ENCODE assay signal across 9 cellular contexts in genomic region chr1:153956997-153957715, GRCh38. TPM values are rescaled to one million over a fixed set of nuclear protein-coding genes. Genes with fewer than 3 reads are reported as not detected.
A peak's percentile ranks its signal among the peaks of the same experiment; 100 is the strongest.
DNase-seq lines count a peak whose midpoint lies in the region; ATAC-seq and TF ChIP-seq lines count a peak whose summit lies in the region.
"Had no signal": no experiment of that assay in that cellular context is flagged by ENCODE, and none has a peak within 500 bp of the region (broad histone marks: within the 10 kb centered on the region; RNA-seq: fewer than 3 reads in every experiment).

No MANE protein-coding gene starts in this region.

- H3K9me3 ChIP-seq in CD4-positive, alpha-beta T cell (ENCODE audit: control insufficient read depth, low read length) = no peaks in the 10 kb centered on the region
- H3K9me3 ChIP-seq in PC-9 (ENCODE audit: insufficient read depth, low read depth) = no peaks in the 10 kb centered on the region
- H3K9me3 ChIP-seq in osteoblast (ENCODE audit: low read depth, low read length) = no peaks in the 10 kb centered on the region

- H3K27me3 Mint-ChIP-seq in CD4-positive, alpha-beta T cell = no peaks in the 10 kb centered on the region

- intact Hi-C loops in CD4-positive, alpha-beta T cell (cut with DNase I, micrococcal nuclease) = loop anchor here in 1 of 2 experiments (5.0 kb wide), 1 partner anchor 35 kb away; the partner anchor contains the start of gene GATAD2B
- intact Hi-C loops in PC-9 (cut with micrococcal nuclease; ENCODE audit: unreplicated experiment) = no loop called here

- H3K36me3 Mint-ChIP-seq in CD4-positive, alpha-beta T cell (ENCODE audit: low read depth) = peaks cover 51% of the 10 kb centered on the region

- DNase-seq in CD4-positive, alpha-beta T cell = no peak
- DNase-seq in PC-9 (no peak), epithelial cell of prostate (ENCODE audit: low read depth, low spot score) (no peak), osteoblast (ENCODE audit: insufficient read length, low spot score, missing footprints) (peak; percentile 68), NCI-H2029 treated with DMSO at 0.1 percent for 48 hours (lab: John Stamatoyannopoulos, UW) (no peak), DMS153 (lab: John Stamatoyannopoulos, UW) (no peak)
- DNase-seq in stimulated activated CD4-positive, alpha-beta T cell treated with anti-CD3 and anti-CD28 coated beads, Interleukin-1b, Interleukin-23, amount 100 ng/mL, for 48 hours = no peak
- DNase-seq: NCI-H524 treated with DMSO at 0.1 percent for 48 hours had no signal

- H3K79me2 ChIP-seq in PC-9 (ENCODE audit: low read depth) (peaks cover 65% of the 10 kb centered on the region), osteoblast (ENCODE audit: insufficient read depth, low read length) (peaks cover 59% of the 10 kb centered on the region)

- peaks cover 58% of the 10 kb centered on the region for H3K4me1 Mint-ChIP-seq in CD4-positive, alpha-beta T cell (ENCODE audit: low read depth)

- TF ChIP-seq CTCF in CD4-positive, alpha-beta T cell (IDR thresholded peaks at IDR 0.05) = no peak
- TF ChIP-seq CTCF in PC-9 (conservative IDR thresholded peaks at IDR 0.05) (no peak), osteoblast (IDR thresholded peaks at IDR 0.05; ENCODE audit: extremely low read depth, low read depth, low read length) (no peak)

- H3K4me2 ChIP-seq in PC-9 (peak overlapping the region; percentile 87), osteoblast (ENCODE audit: insufficient read depth, low read length) (peak overlapping the region; percentile 88)

- H4K20me1 ChIP-seq in PC-9 (ENCODE audit: insufficient read depth) (peaks cover 28% of the 10 kb centered on the region), osteoblast (ENCODE audit: insufficient read depth, low read length) (peaks cover 45% of the 10 kb centered on the region)

- H3K4me3 ChIP-seq in PC-9 (peak overlapping the region; percentile 67), osteoblast (ENCODE audit: insufficient read depth, low read length) (peak overlapping the region; percentile 96)

- peak overlapping the region; percentile 89 for H3K27ac Mint-ChIP-seq in CD4-positive, alpha-beta T cell

- CTCF ChIA-PET in CD4-positive, alpha-beta T cell (lab: Charles Lee) = interaction anchor here (0.6 to 3.9 kb wide), 4 partner anchors 10 to 148 kb away, joined by 4 to 31 read pairs (median 22); partner anchors contain the start of genes CREB3L4, DENND4B and RAB13
- CTCF ChIA-PET in PC-9 (lab: Charles Lee) = interaction anchor here (1.7 kb wide), 1 partner anchor 10 kb away, joined by 4 read pairs; the partner anchor contains the start of gene DENND4B

- no peaks in the 10 kb centered on the region for H3K9me2 ChIP-seq in PC-9 (ENCODE audit: insufficient read depth)

- no TSS peak for BruUV-seq in PC-9 (replicated peaks; lab: Mats Ljungman, UMichigan)

- H3F3A ChIP-seq in PC-9 (ENCODE audit: insufficient read depth, low read depth) = peaks cover 28% of the 10 kb centered on the region

- H3K27me3 ChIP-seq in CD4-positive, alpha-beta T cell (ENCODE audit: control insufficient read depth, insufficient read depth, low read length) = no peaks in the 10 kb centered on the region
- H3K27me3 ChIP-seq in PC-9 (ENCODE audit: insufficient read depth, low read depth) (no peaks in the 10 kb centered on the region), osteoblast (ENCODE audit: insufficient read depth, low read length) (no peaks in the 10 kb centered on the region)

- H3K36me3 ChIP-seq in PC-9 (ENCODE audit: low read depth) = peaks cover 4% of the 10 kb centered on the region; the same call in 1 of the 2 replicates
- H3K36me3 ChIP-seq in osteoblast (ENCODE audit: insufficient read depth, low read length) = peaks cover 29% of the 10 kb centered on the region

- POLR2A ChIA-PET in CD4-positive, alpha-beta T cell (lab: Charles Lee) = interaction anchor here (0.6 to 5.0 kb wide), 10 partner anchors 8 to 174 kb away, joined by 3 to 85 read pairs (median 24); partner anchors contain the start of genes CREB3L4, DENND4B, GATAD2B and JTB
- POLR2A ChIA-PET in PC-9 (lab: Charles Lee; ENCODE audit: unreplicated experiment) = interaction anchor here (0.6 kb wide), 1 partner anchor 10 kb away, joined by 3 read pairs; the partner anchor contains the start of gene CREB3L4

- peaks cover 25% of the 10 kb centered on the region for H3K4me1 ChIP-seq in PC-9 (replicated peaks; ENCODE audit: insufficient read depth)
- H3K4me1 ChIP-seq in osteoblast (ENCODE audit: insufficient read depth, low read length) = peaks cover 21% of the 10 kb centered on the region

- H2AFZ ChIP-seq in PC-9 = peak overlapping the region; percentile 84
- H2AFZ ChIP-seq in osteoblast (ENCODE audit: low read length) = no peak overlapping the region

- peak overlapping the region; percentile 94 for H3K4me3 Mint-ChIP-seq in CD4-positive, alpha-beta T cell

- peak overlapping the region; percentile 91 for H3K27ac ChIP-seq in CD4-positive, alpha-beta T cell (ENCODE audit: low read depth, low read length)
- H3K27ac ChIP-seq in PC-9 (peak overlapping the region; percentile 28; the same call in 1 of the 2 replicates), epithelial cell of prostate (peak overlapping the region; percentile 83), osteoblast (ENCODE audit: low read depth, low read length) (peak overlapping the region; percentile 63)

- no peaks in the 10 kb centered on the region for H3K9me3 Mint-ChIP-seq in CD4-positive, alpha-beta T cell

- ATAC-seq in CD4-positive, alpha-beta T cell (ENCODE audit: poor library complexity) = no peak
- ATAC-seq in HG03520 (IDR thresholded peaks at IDR 0.05; ENCODE audit: unreplicated experiment) = no peak

RNA-seq across cellular contexts. Expression of gene CRTC2, which starts 1.3 kb away (rescaled TPM):
- 100 to 1,000 TPM; 147 to 152 TPM for total RNA-seq in CD4-positive, alpha-beta T cell
- total RNA-seq in PC-9 (2021) = 44.5 and 63.6 TPM in 2 replicates
- 4.7 and 6.8 TPM in 2 replicates for total RNA-seq in osteoblast

RNA-seq across cellular contexts. Expression of gene SLC39A1, which starts 6.2 kb away (rescaled TPM):
- total RNA-seq in CD4-positive, alpha-beta T cell = 1 to 10 TPM; 6.4 to 6.9 TPM
- 141 and 164 TPM in 2 replicates for total RNA-seq in PC-9 (2021)
- 96.3 and 99.0 TPM in 2 replicates for total RNA-seq in osteoblast

RNA-seq across cellular contexts. Expression of gene CREB3L4, which starts 10.5 kb away (rescaled TPM):
- total RNA-seq in CD4-positive, alpha-beta T cell = 1 to 10 TPM; 2.9 to 3.9 TPM
- 23.4 and 25.9 TPM in 2 replicates for total RNA-seq in PC-9 (2021)
- 7.2 and 8.8 TPM in 2 replicates for total RNA-seq in osteoblast

RNA-seq across cellular contexts. Expression of gene DENND4B, which starts 10.6 kb away (rescaled TPM):
- 10 to 100 TPM; 87.0 to 98.7 TPM for total RNA-seq in CD4-positive, alpha-beta T cell
- total RNA-seq in PC-9 (2021) (41.3 and 52.7 TPM in 2 replicates), osteoblast (26.8 and 27.5 TPM in 2 replicates)

RNA-seq across cellular contexts. Expression of gene JTB, which starts 20.3 kb away (rescaled TPM):
- 10 to 100 TPM; 80.4 to 80.9 TPM for total RNA-seq in CD4-positive, alpha-beta T cell
- total RNA-seq in PC-9 (2021) (106 and 108 TPM in 2 replicates), osteoblast (146 and 162 TPM in 2 replicates)

Comparison
In these comparisons a context has a peak if more than half of its experiments do, and no peak if none do; other contexts are left out.
1. H3K27ac ChIP-seq: peak in every context shown above with its lines; median percentile 91 in CD4-positive, alpha-beta T cell; 83 in epithelial cell of prostate; 63 in osteoblast; 28 in PC-9.
2. RNA of gene SLC39A1, which starts 6.2 kb away (total RNA-seq): 141 to 164 TPM in PC-9 and 96.3 to 99.0 TPM in osteoblast; 6.4 to 6.9 TPM in CD4-positive, alpha-beta T cell; every median in the first group is over 10 times any median in the second.